11 cellular contexts compared by ENCODE assay signal in the genomic region with DNA sequence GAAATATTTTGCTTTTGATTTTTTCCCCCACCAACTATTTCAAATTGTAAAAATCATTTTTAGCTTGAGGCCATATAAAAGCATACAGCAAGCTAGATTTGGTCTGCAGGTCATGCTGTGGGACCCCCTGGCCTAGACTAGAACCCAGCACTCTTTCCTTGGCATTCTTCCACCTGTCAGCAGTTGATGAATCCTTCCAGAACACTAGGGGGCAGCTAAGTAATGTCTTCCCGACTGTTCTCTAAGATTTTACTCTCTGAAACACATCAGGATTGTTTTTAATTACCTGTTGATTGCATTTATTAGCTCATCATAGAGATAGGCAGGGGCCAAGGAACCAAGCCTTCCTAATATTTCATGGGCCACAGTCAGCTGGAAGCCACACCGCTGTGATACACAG.
DNase-seq lines count a peak whose midpoint lies in the region; ATAC-seq and TF ChIP-seq lines count a peak whose summit lies in the region.
"Had no signal": no experiment of that assay in that cellular context is flagged by ENCODE, and none has a peak within 500 bp of the region (broad histone marks: within the 10 kb centered on the region; RNA-seq: fewer than 3 reads in every experiment).

No MANE protein-coding gene starts in this region.

- no peak overlapping the region for H3K27ac ChIP-seq in mammary epithelial cell (ENCODE audit: insufficient read depth, low read depth, low read length)
- no peak overlapping the region for H3K27ac ChIP-seq in heart right ventricle
- H3K27ac ChIP-seq: right atrium auricular region had no signal

- H3K9ac ChIP-seq in mammary epithelial cell (ENCODE audit: insufficient read depth, low read length): no peak overlapping the region

- H3K79me2 ChIP-seq in mammary epithelial cell (ENCODE audit: insufficient read depth, low read length): no peaks in the 10 kb centered on the region

- CTCF ChIA-PET in mammary epithelial cell (lab: Charles Lee; ENCODE audit: low non-redundant PET): no interaction called here

- H3K4me3 ChIP-seq in mammary epithelial cell (replicated peaks in 1 of 3; ENCODE audit: insufficient read depth in 1 of 3, low read depth in 2 of 3, low read length in 3 of 3) (no peak overlapping the region), heart right ventricle (no peak overlapping the region)
- H3K4me3 ChIP-seq: right atrium auricular region had no signal

- TF ChIP-seq CTCF in mammary epithelial cell (conservative IDR thresholded peaks at IDR 0.05 in 1 of 2, IDR thresholded peaks at IDR 0.05 in 1 of 2; ENCODE audit: extremely low read depth in 1 of 2, insufficient read depth in 1 of 2, low read depth in 1 of 2, low read length in 2 of 2) (peak; percentile 32 to 51), neural crest cell (conservative IDR thresholded peaks at IDR 0.05) (peak; percentile 39), heart right ventricle (IDR thresholded peaks at IDR 0.05) (peak in 4 of 9 donors; percentile 18 to 32 (median 28))

- WGBS in mammary epithelial cell (ENCODE audit: low coverage, missing lambda C conversion rate): 57% methylated on average over 2 of the region's 2 CpGs
- 39 to 45% methylated on average over 2 of the region's 2 CpGs for WGBS in heart right ventricle, 2 donors

- H3K36me3 ChIP-seq in mammary epithelial cell (ENCODE audit: insufficient read depth, low read length) (no peaks in the 10 kb centered on the region), heart right ventricle (no peaks in the 10 kb centered on the region)
- H3K36me3 ChIP-seq: right atrium auricular region had no signal

- H3K9me3 Mint-ChIP-seq in neural crest cell: peaks cover 3% of the 10 kb centered on the region

- H3K4me2 ChIP-seq in mammary epithelial cell (ENCODE audit: insufficient read depth, low read depth, low read length): no peak overlapping the region

- intact Hi-C loops in mammary epithelial cell (cut with micrococcal nuclease): loop anchor here (2.0 to 5.0 kb wide), 2 partner anchors 43 to 252 kb away; no protein-coding TSS in a partner anchor
- intact Hi-C loops in heart right ventricle (cut with DNase I): no loop called here

- H3K4me1 ChIP-seq in mammary epithelial cell (ENCODE audit: insufficient read depth, low read length): no peaks in the 10 kb centered on the region
- H3K4me1 ChIP-seq in heart right ventricle: no peaks in the 10 kb centered on the region

- in situ Hi-C loops in KBM-7 (cut with MboI; ENCODE audit: low pct_unique_long_range_greater_than_20kb, low sequenced_read_pairs): no loop called here
- in situ Hi-C loops in mammary epithelial cell (cut with MboI; ENCODE audit: low sequenced_read_pairs in 2 of 2): no loop called here

- ATAC-seq in HG02840 (IDR thresholded peaks at IDR 0.05; ENCODE audit: low FRiP score, unreplicated experiment): no peak
- no peak for ATAC-seq in heart right ventricle

- H3K9me3 ChIP-seq in mammary epithelial cell (replicated peaks; ENCODE audit: insufficient read depth, low read length) (no peaks in the 10 kb centered on the region), heart right ventricle (no peaks in the 10 kb centered on the region)
- H3K9me3 ChIP-seq: right atrium auricular region had no signal

- no peaks in the 10 kb centered on the region for H3K4me1 Mint-ChIP-seq in neural crest cell

- DNase-seq in DMS53 (lab: John Stamatoyannopoulos, UW): peak; percentile 3
- DNase-seq in DMS53 treated with DMSO at 0.1 percent for 48 hours (lab: John Stamatoyannopoulos, UW; ENCODE audit: unreplicated experiment): no peak
- peak; percentile 32 for DNase-seq in KBM-7
- no peak for DNase-seq in mammary epithelial cell
- no peak for DNase-seq in neural crest cell (ENCODE audit: low read depth, low spot score)
- DNase-seq in HCEC 1CT: no peak
- DNase-seq in heart right ventricle: no peak
- DNase-seq: activated T-cell treated with anti-CD3 and anti-CD28 coated beads, Interleukin-2, amount 50 U/mL, for 1 hour; NCI-H1105 treated with DMSO at 0.1 percent for 48 hours had no signal

- no peak overlapping the region for H2AFZ ChIP-seq in mammary epithelial cell (ENCODE audit: low read depth, low read length)

- H3K27me3 ChIP-seq in mammary epithelial cell (ENCODE audit: insufficient read depth, low read length) (peaks cover 1% of the 10 kb centered on the region), heart right ventricle (peaks cover 0 to 15% (median 7%) of the 10 kb centered on the region in 7 donors)
- H3K27me3 ChIP-seq: right atrium auricular region had no signal

- peaks cover 15% of the 10 kb centered on the region for H3K27me3 Mint-ChIP-seq in neural crest cell (ENCODE audit: low read depth)

- no peaks in the 10 kb centered on the region for H3K36me3 Mint-ChIP-seq in neural crest cell (ENCODE audit: low read depth)

- H3K4me3 Mint-ChIP-seq in neural crest cell: no peak overlapping the region

- H3K27ac Mint-ChIP-seq in neural crest cell (ENCODE audit: unreplicated experiment): no peak overlapping the region

- dilution Hi-C loops in mammary epithelial cell (cut with HindIII; ENCODE audit: low sequenced_read_pairs): no loop called here

- H4K20me1 ChIP-seq in mammary epithelial cell (ENCODE audit: insufficient read depth, low read length): no peaks in the 10 kb centered on the region

- no TSS peak for BruUV-seq in mammary epithelial cell (replicated peaks; lab: Mats Ljungman, UMichigan)

Comparison
In these comparisons a context has a peak if more than half of its experiments do, and no peak if none do; other contexts are left out.
1. DNase-seq: peak in DMS53 (single experiment) and KBM-7 (single experiment); none in DMS53 treated with DMSO at 0.1 percent for 48 hours (single experiment), mammary epithelial cell (single experiment), neural crest cell (single experiment), HCEC 1CT (single experiment) and heart right ventricle (0 of 2).